In genomic region chr5:142200387-142200786, GRCh38 we compare ENCODE assay signal across 18 cellular contexts.
DNase-seq lines count a peak whose midpoint lies in the region; ATAC-seq, FAIRE-seq and TF ChIP-seq lines count a peak whose summit lies in the region.
"Had no signal": no experiment of that assay in that cellular context is flagged by ENCODE, and none has a peak within 500 bp of the region (broad histone marks: within the 10 kb centered on the region; RNA-seq: fewer than 3 reads in every experiment).

No MANE protein-coding gene starts in this region.

- no peak overlapping the region for H2BK5ac ChIP-seq in neuronal stem cell (ENCODE audit: low read length)

- H3K27ac ChIP-seq in astrocyte (ENCODE audit: low read depth, low read length) (peak overlapping the region; percentile 62), fibroblast of lung (ENCODE audit: insufficient read depth, low read length) (peak overlapping the region; percentile 59), neuronal stem cell (replicated peaks; ENCODE audit: low read length) (no peak overlapping the region)
- H3K27ac ChIP-seq: 22Rv1, A549, BLaER1 had no signal

- no peak overlapping the region for H3K18ac ChIP-seq in neuronal stem cell (ENCODE audit: low read length)

- no peak overlapping the region for H4K8ac ChIP-seq in neuronal stem cell (ENCODE audit: low read depth, low read length)

- no peak overlapping the region for H4K91ac ChIP-seq in neuronal stem cell (ENCODE audit: low read depth, low read length, poor library complexity)

- H4K20me1 ChIP-seq in astrocyte (ENCODE audit: insufficient read depth, low read length): no peaks in the 10 kb centered on the region
- H4K20me1 ChIP-seq in fibroblast of lung (ENCODE audit: control insufficient read depth, extremely low read depth, insufficient read depth, low read length): no peaks in the 10 kb centered on the region
- H4K20me1 ChIP-seq: BLaER1 had no signal

- H3K79me2 ChIP-seq in astrocyte (ENCODE audit: insufficient read depth, low read length) (no peaks in the 10 kb centered on the region), fibroblast of lung (ENCODE audit: control insufficient read depth, insufficient read depth, low read length) (no peaks in the 10 kb centered on the region)

- H3K4me1 ChIP-seq in astrocyte (ENCODE audit: insufficient read depth, low read length) (peaks cover 29% of the 10 kb centered on the region), fibroblast of lung (ENCODE audit: control insufficient read depth, extremely low read depth, insufficient read depth, low read length) (peaks cover 4% of the 10 kb centered on the region), neuronal stem cell (ENCODE audit: control insufficient read depth in 2 of 2, insufficient read depth in 1 of 2, low read depth in 1 of 2, low read length in 2 of 2) (peaks cover 0 to 3% of the 10 kb centered on the region in 2 donors)
- H3K4me1 ChIP-seq: A549 had no signal

- no peaks in the 10 kb centered on the region for H3K9me3 Mint-ChIP-seq in activated naive CD4-positive, alpha-beta T cell treated with anti-CD3 and anti-CD28 coated beads, Interleukin-2, amount 50 U/mL, for 72 hours
- peaks cover 3% of the 10 kb centered on the region for H3K9me3 Mint-ChIP-seq in astrocyte (ENCODE audit: unreplicated experiment)
- H3K9me3 Mint-ChIP-seq: CD14-positive monocyte, H9 had no signal

- intact Hi-C loops in left colon (cut with DNase I, micrococcal nuclease): no loop called here
- intact Hi-C loops in lower leg skin (cut with DNase I; ENCODE audit: low total_unique reads): no loop called here

- no peak overlapping the region for H3K4me3 Mint-ChIP-seq in astrocyte (ENCODE audit: unreplicated experiment)
- H3K4me3 Mint-ChIP-seq: CD14-positive monocyte; CD4-positive, alpha-beta memory T cell; H9 had no signal

- no peak overlapping the region for H3K4me2 ChIP-seq in astrocyte (ENCODE audit: low read length)
- H3K4me2 ChIP-seq in fibroblast of lung (ENCODE audit: extremely low read depth, insufficient read depth, low read length): no peak overlapping the region
- no peak overlapping the region for H3K4me2 ChIP-seq in neuronal stem cell (ENCODE audit: insufficient read depth, low read length, poor library complexity, severe bottlenecking)
- H3K4me2 ChIP-seq: A549, BLaER1 had no signal

- H3K27ac Mint-ChIP-seq in activated naive CD4-positive, alpha-beta T cell treated with anti-CD3 and anti-CD28 coated beads, Interleukin-2, amount 50 U/mL, for 72 hours: peak overlapping the region; percentile 5 to 66
- no peak overlapping the region for H3K27ac Mint-ChIP-seq in astrocyte (ENCODE audit: unreplicated experiment)
- H3K27ac Mint-ChIP-seq: CD14-positive monocyte had no signal

- H3K27me3 ChIP-seq in astrocyte (ENCODE audit: insufficient read depth, low read length): no peaks in the 10 kb centered on the region
- H3K27me3 ChIP-seq in fibroblast of lung (ENCODE audit: control insufficient read depth, insufficient read depth, low read length): no peaks in the 10 kb centered on the region
- no peaks in the 10 kb centered on the region for H3K27me3 ChIP-seq in neuronal stem cell (ENCODE audit: control insufficient read depth in 3 of 3, insufficient read depth in 3 of 3, low read depth in 1 of 3, low read length in 3 of 3)
- H3K27me3 ChIP-seq: BLaER1 had no signal

- H3K9ac ChIP-seq in astrocyte (ENCODE audit: low read length) (peak overlapping the region; percentile 12), fibroblast of lung (ENCODE audit: insufficient read depth, low read length) (no peak overlapping the region), neuronal stem cell (ENCODE audit: low read depth, low read length, poor library complexity) (no peak overlapping the region)
- H3K9ac ChIP-seq: BLaER1 had no signal

- WGBS in neuronal stem cell (ENCODE audit: extremely low coverage in 2 of 2, insufficient read length in 2 of 2, insufficient replicate concordance in 1 of 2), 2 donors: no CpG with 5 or more reads among the region's 6 CpGs
- 56 to 81% methylated on average over 6 of the region's 6 CpGs for WGBS in lower leg skin, 2 donors

- FAIRE-seq in astrocyte (lab: Jason Lieb, UNC): no peak
- FAIRE-seq: A549, GM12878 had no signal

- H3K4me3 ChIP-seq in astrocyte (ENCODE audit: insufficient read depth, low read depth, low read length): no peak overlapping the region
- no peak overlapping the region for H3K4me3 ChIP-seq in fibroblast of lung (replicated peaks in 1 of 4; ENCODE audit: control extremely low read depth in 1 of 4, insufficient read depth in 1 of 4, low read depth in 3 of 4, low read length in 4 of 4)
- H3K4me3 ChIP-seq in neuronal stem cell (ENCODE audit: low read length in 2 of 2): no peak overlapping the region
- H3K4me3 ChIP-seq in lower leg skin (ENCODE audit: low read depth, poor library complexity, severe bottlenecking): no peak overlapping the region
- H3K4me3 ChIP-seq: A549, BLaER1, GM12878 had no signal

- H2BK15ac ChIP-seq in neuronal stem cell (ENCODE audit: low read length): no peak overlapping the region

- H3K79me1 ChIP-seq in neuronal stem cell (ENCODE audit: low read depth, low read length): no peaks in the 10 kb centered on the region

- no peak overlapping the region for H2BK12ac ChIP-seq in neuronal stem cell (ENCODE audit: low read length)

- H2BK120ac ChIP-seq in neuronal stem cell (ENCODE audit: low read depth, low read length): no peak overlapping the region

- H3K14ac ChIP-seq in neuronal stem cell (ENCODE audit: low read length): no peak overlapping the region

- DNase-seq in activated naive CD4-positive, alpha-beta T cell treated with anti-CD3 and anti-CD28 coated beads, Interleukin-2, amount 50 U/mL, for 72 hours (ENCODE audit: low spot score in 2 of 2): no peak
- no peak for DNase-seq in activated naive CD4-positive, alpha-beta T cell treated with anti-CD3 and anti-CD28 coated beads, Interleukin-2, amount 50 U/mL, for 16 hours
- DNase-seq in astrocyte (ENCODE audit: low read depth) (no peak), fibroblast of lung (ENCODE audit: low read depth in 2 of 2) (no peak), neuronal stem cell (ENCODE audit: low spot score) (no peak), left colon (no peak), lower leg skin (ENCODE audit: low spot score in 2 of 2) (no peak)
- DNase-seq: Calu3; CD4-positive, alpha-beta memory T cell; DMS79 treated with DMSO at 0.1 percent for 48 hours; GOT3; H9 had no signal

- H2AFZ ChIP-seq in astrocyte (ENCODE audit: low read depth, low read length) (no peak overlapping the region), fibroblast of lung (ENCODE audit: low read length) (no peak overlapping the region), neuronal stem cell (ENCODE audit: low read length) (no peak overlapping the region)

- H3K36me3 Mint-ChIP-seq in activated naive CD4-positive, alpha-beta T cell treated with anti-CD3 and anti-CD28 coated beads, Interleukin-2, amount 50 U/mL, for 72 hours: no peaks in the 10 kb centered on the region
- H3K36me3 Mint-ChIP-seq in astrocyte (ENCODE audit: low read depth, unreplicated experiment): no peaks in the 10 kb centered on the region
- H3K36me3 Mint-ChIP-seq: CD14-positive monocyte; CD4-positive, alpha-beta memory T cell had no signal

- no peaks in the 10 kb centered on the region for H3K36me3 ChIP-seq in astrocyte (ENCODE audit: insufficient read depth, low read length)
- no peaks in the 10 kb centered on the region for H3K36me3 ChIP-seq in fibroblast of lung (ENCODE audit: control insufficient read depth, insufficient read depth, low read length)
- no peaks in the 10 kb centered on the region for H3K36me3 ChIP-seq in neuronal stem cell (replicated peaks in 1 of 2; ENCODE audit: control insufficient read depth in 2 of 2, insufficient read depth in 2 of 2, low read length in 2 of 2)
- H3K36me3 ChIP-seq: BLaER1 had no signal

- peaks cover 8% of the 10 kb centered on the region for H3K27me3 Mint-ChIP-seq in astrocyte (ENCODE audit: low read depth, unreplicated experiment)

- peaks cover 22% of the 10 kb centered on the region for H3K4me1 Mint-ChIP-seq in astrocyte (ENCODE audit: low read depth, unreplicated experiment)
- H3K4me1 Mint-ChIP-seq: CD14-positive monocyte; CD4-positive, alpha-beta memory T cell had no signal

- no peak overlapping the region for H2AK5ac ChIP-seq in neuronal stem cell (ENCODE audit: low read depth, low read length)

- ATAC-seq in activated naive CD4-positive, alpha-beta T cell treated with anti-CD3 and anti-CD28 coated beads, Interleukin-2, amount 50 U/mL, for 72 hours: no peak
- no peak for ATAC-seq in left colon
- ATAC-seq in HG03045 (IDR thresholded peaks at IDR 0.05; ENCODE audit: unreplicated experiment): no peak
- ATAC-seq: A549, GM12878 had no signal

- peak overlapping the region; percentile 28 for H3K23ac ChIP-seq in neuronal stem cell (ENCODE audit: low read depth, low read length, poor library complexity)

- TF ChIP-seq POLR2A in lower leg skin (IDR thresholded peaks at IDR 0.05): no peak

- TF ChIP-seq CTCF in astrocyte (IDR thresholded peaks at IDR 0.05; ENCODE audit: insufficient read depth, low read depth, low read length) (no peak), fibroblast of lung (conservative IDR thresholded peaks at IDR 0.05 in 1 of 2, IDR thresholded peaks at IDR 0.05 in 1 of 2; ENCODE audit: low read depth in 1 of 2, low read length in 2 of 2) (no peak), lower leg skin (IDR thresholded peaks at IDR 0.05) (no peak)

- no peak overlapping the region for H3K4ac ChIP-seq in neuronal stem cell (ENCODE audit: low read length)

- H3K9me3 ChIP-seq in astrocyte (ENCODE audit: insufficient read depth, low read depth, low read length) (no peaks in the 10 kb centered on the region), fibroblast of lung (ENCODE audit: control insufficient read depth, insufficient read depth, low read depth, low read length) (no peaks in the 10 kb centered on the region), neuronal stem cell (replicated peaks in 1 of 2; ENCODE audit: control insufficient read depth in 2 of 2, insufficient read depth in 1 of 2, low read depth in 1 of 2, low read length in 2 of 2) (no peaks in the 10 kb centered on the region)
- H3K9me3 ChIP-seq: A549, BLaER1 had no signal
